In genomic region chr11:79449040-79449439, GRCh38 we compare ENCODE assay signal across 28 cellular contexts.
"Had no signal": no experiment of that assay in that cellular context is flagged by ENCODE, and none has a peak within 500 bp of the region (broad histone marks: within the 10 kb centered on the region; RNA-seq: fewer than 3 reads in every experiment).

No MANE protein-coding gene starts in this region.

- H3K9me3 ChIP-seq: colonic mucosa, heart right ventricle, lower lobe of right lung, ovary, psoas muscle, sigmoid colon, thoracic aorta, tibial nerve, upper lobe of left lung had no signal

- FAIRE-seq: islet of Langerhans had no signal

- H3K4me3 ChIP-seq: colonic mucosa, heart right ventricle, lower lobe of right lung, ovary, psoas muscle, sigmoid colon, stomach, thoracic aorta, tibial nerve, upper lobe of left lung had no signal

- H3K27me3 ChIP-seq: colonic mucosa, foreskin keratinocyte, ovary, upper lobe of left lung had no signal

- H3K27ac ChIP-seq: colonic mucosa, epithelial cell of prostate, foreskin keratinocyte, heart right ventricle, lower lobe of right lung, ovary, psoas muscle, sigmoid colon, stomach, thoracic aorta, tibial nerve, upper lobe of left lung had no signal

- ATAC-seq: esophagus mucosa; foreskin keratinocyte; heart right ventricle; left ventricle myocardium superior; lower lobe of right lung; natural killer cell; psoas muscle; right cardiac atrium; stimulated activated effector memory CD8-positive, alpha-beta T cell treated with anti-CD3 and anti-CD28 coated beads, Interleukin-12 subunit alpha, Interleukin-12 subunit beta, amount 100 ng/mL, for 72 hours had no signal

- DNase-seq: colonic mucosa; effector CD8-positive, alpha-beta T cell; endodermal cell; foreskin keratinocyte; glutamatergic neuron; heart right ventricle; hippocampal formation; kidney glomerular epithelial cell; left ventricle myocardium superior; lower lobe of right lung; natural killer cell; occipital lobe; ovary; posterior cingulate gyrus; psoas muscle; right cardiac atrium; sigmoid colon; stimulated activated CD4-positive, alpha-beta T cell treated with anti-CD3 and anti-CD28 coated beads, Interleukin-2, amount 100 ng/mL, for 24 hours; stimulated activated CD4-positive, alpha-beta T cell treated with anti-CD3 and anti-CD28 coated beads, Interleukin-4, amount 100 ng/mL, for 24 hours; stimulated activated naive CD4-positive, alpha-beta T cell treated with Interleukin-2 at 50 U/mL for 16 hours; stomach; upper lobe of left lung had no signal

- H3K36me3 ChIP-seq: colonic mucosa, heart right ventricle, lower lobe of right lung, ovary, sigmoid colon, stomach, thoracic aorta, tibial nerve, upper lobe of left lung had no signal

- H3K4me1 ChIP-seq: colonic mucosa, heart right ventricle, lower lobe of right lung, psoas muscle, sigmoid colon, stomach, tibial nerve, upper lobe of left lung had no signal
